Comparison of ENCODE assay signal across 1 cellular context in the genomic region with DNA sequence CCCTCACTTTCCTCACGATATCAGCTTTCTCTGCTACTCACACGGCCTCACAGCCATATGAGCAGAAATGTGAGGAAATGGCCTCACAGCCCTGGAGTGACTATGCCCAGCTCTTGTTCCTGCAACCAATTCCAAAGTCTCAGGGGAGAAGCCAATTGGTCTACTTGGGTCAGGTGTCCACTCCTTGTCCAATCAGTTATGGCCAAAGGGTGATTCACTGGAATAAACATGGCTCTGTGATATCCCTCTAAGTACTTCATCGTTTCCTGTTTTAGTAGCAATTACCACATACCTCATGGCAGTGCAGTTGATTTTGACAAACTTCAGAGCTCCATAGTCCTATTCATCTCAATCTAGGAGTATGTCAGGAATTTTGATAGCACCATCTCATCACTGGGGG.
TF ChIP-seq lines count a peak whose summit lies in the region.

No MANE protein-coding gene starts in this region.

TF ChIP-seq in K562, 482 proteins besides CTCF, POLR2A, EP300 and RAD21 (continued from another document):
- TF ChIP-seq, protein P1, sequence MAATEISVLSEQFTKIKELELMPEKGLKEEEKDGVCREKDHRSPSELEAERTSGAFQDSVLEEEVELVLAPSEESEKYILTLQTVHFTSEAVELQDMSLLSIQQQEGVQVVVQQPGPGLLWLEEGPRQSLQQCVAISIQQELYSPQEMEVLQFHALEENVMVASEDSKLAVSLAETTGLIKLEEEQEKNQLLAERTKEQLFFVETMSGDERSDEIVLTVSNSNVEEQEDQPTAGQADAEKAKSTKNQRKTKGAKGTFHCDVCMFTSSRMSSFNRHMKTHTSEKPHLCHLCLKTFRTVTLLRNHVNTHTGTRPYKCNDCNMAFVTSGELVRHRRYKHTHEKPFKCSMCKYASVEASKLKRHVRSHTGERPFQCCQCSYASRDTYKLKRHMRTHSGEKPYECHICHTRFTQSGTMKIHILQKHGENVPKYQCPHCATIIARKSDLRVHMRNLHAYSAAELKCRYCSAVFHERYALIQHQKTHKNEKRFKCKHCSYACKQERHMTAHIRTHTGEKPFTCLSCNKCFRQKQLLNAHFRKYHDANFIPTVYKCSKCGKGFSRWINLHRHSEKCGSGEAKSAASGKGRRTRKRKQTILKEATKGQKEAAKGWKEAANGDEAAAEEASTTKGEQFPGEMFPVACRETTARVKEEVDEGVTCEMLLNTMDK (IDR thresholded peaks at IDR 0.05; ENCODE audit: borderline replicate concordance, insufficient read depth, low read depth, low read length, poor library complexity, severe bottlenecking): no peak
- TF ChIP-seq, protein P2, sequence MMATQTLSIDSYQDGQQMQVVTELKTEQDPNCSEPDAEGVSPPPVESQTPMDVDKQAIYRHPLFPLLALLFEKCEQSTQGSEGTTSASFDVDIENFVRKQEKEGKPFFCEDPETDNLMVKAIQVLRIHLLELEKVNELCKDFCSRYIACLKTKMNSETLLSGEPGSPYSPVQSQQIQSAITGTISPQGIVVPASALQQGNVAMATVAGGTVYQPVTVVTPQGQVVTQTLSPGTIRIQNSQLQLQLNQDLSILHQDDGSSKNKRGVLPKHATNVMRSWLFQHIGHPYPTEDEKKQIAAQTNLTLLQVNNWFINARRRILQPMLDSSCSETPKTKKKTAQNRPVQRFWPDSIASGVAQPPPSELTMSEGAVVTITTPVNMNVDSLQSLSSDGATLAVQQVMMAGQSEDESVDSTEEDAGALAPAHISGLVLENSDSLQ (IDR thresholded peaks at IDR 0.05): no peak
- peak; percentile 23 for TF ChIP-seq NFYB (IDR thresholded peaks at IDR 0.05; ENCODE audit: extremely low read depth, insufficient read length)
- no peak for TF ChIP-seq ARID1B (IDR thresholded peaks at IDR 0.05)
- TF ChIP-seq, protein P3, sequence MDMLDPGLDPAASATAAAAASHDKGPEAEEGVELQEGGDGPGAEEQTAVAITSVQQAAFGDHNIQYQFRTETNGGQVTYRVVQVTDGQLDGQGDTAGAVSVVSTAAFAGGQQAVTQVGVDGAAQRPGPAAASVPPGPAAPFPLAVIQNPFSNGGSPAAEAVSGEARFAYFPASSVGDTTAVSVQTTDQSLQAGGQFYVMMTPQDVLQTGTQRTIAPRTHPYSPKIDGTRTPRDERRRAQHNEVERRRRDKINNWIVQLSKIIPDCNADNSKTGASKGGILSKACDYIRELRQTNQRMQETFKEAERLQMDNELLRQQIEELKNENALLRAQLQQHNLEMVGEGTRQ (CRISPR knock-in tag; IDR thresholded peaks at IDR 0.05): peak; percentile 71
- TF ChIP-seq, protein P4, sequence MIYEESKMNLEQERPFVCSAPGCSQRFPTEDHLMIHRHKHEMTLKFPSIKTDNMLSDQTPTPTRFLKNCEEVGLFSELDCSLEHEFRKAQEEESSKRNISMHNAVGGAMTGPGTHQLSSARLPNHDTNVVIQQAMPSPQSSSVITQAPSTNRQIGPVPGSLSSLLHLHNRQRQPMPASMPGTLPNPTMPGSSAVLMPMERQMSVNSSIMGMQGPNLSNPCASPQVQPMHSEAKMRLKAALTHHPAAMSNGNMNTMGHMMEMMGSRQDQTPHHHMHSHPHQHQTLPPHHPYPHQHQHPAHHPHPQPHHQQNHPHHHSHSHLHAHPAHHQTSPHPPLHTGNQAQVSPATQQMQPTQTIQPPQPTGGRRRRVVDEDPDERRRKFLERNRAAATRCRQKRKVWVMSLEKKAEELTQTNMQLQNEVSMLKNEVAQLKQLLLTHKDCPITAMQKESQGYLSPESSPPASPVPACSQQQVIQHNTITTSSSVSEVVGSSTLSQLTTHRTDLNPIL (CRISPR knock-in tag; IDR thresholded peaks at IDR 0.05): no peak
- TF ChIP-seq, protein P5, sequence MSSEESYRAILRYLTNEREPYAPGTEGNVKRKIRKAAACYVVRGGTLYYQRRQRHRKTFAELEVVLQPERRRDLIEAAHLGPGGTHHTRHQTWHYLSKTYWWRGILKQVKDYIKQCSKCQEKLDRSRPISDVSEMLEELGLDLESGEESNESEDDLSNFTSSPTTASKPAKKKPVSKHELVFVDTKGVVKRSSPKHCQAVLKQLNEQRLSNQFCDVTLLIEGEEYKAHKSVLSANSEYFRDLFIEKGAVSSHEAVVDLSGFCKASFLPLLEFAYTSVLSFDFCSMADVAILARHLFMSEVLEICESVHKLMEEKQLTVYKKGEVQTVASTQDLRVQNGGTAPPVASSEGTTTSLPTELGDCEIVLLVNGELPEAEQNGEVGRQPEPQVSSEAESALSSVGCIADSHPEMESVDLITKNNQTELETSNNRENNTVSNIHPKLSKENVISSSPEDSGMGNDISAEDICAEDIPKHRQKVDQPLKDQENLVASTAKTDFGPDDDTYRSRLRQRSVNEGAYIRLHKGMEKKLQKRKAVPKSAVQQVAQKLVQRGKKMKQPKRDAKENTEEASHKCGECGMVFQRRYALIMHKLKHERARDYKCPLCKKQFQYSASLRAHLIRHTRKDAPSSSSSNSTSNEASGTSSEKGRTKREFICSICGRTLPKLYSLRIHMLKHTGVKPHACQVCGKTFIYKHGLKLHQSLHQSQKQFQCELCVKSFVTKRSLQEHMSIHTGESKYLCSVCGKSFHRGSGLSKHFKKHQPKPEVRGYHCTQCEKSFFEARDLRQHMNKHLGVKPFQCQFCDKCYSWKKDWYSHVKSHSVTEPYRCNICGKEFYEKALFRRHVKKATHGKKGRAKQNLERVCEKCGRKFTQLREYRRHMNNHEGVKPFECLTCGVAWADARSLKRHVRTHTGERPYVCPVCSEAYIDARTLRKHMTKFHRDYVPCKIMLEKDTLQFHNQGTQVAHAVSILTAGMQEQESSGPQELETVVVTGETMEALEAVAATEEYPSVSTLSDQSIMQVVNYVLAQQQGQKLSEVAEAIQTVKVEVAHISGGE (CRISPR knock-in tag; IDR thresholded peaks at IDR 0.05): no peak
- no peak for TF ChIP-seq CEBPB (tag; IDR thresholded peaks at IDR 0.05)
- no peak for TF ChIP-seq ZNF408 (CRISPR knock-in tag; IDR thresholded peaks at IDR 0.05; ENCODE audit: low read depth)
- TF ChIP-seq NUFIP1 (IDR thresholded peaks at IDR 0.05; ENCODE audit: partially characterized antibody): no peak
- no peak for TF ChIP-seq ZNF431 (CRISPR knock-in tag; IDR thresholded peaks at IDR 0.05)
- TF ChIP-seq PHTF2 (CRISPR knock-in tag; IDR thresholded peaks at IDR 0.05): no peak
- TF ChIP-seq, protein P6, sequence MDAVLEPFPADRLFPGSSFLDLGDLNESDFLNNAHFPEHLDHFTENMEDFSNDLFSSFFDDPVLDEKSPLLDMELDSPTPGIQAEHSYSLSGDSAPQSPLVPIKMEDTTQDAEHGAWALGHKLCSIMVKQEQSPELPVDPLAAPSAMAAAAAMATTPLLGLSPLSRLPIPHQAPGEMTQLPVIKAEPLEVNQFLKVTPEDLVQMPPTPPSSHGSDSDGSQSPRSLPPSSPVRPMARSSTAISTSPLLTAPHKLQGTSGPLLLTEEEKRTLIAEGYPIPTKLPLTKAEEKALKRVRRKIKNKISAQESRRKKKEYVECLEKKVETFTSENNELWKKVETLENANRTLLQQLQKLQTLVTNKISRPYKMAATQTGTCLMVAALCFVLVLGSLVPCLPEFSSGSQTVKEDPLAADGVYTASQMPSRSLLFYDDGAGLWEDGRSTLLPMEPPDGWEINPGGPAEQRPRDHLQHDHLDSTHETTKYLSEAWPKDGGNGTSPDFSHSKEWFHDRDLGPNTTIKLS (IDR thresholded peaks at IDR 0.05; ENCODE audit: borderline replicate concordance, low read depth): no peak
